8 cellular contexts compared by ENCODE assay signal in genomic region chr10:69336952-69337311, GRCh38. TPM values are rescaled to one million over a fixed set of nuclear protein-coding genes. Genes with fewer than 3 reads are reported as not detected.
DNase-seq lines count a peak whose midpoint lies in the region; ATAC-seq and TF ChIP-seq lines count a peak whose summit lies in the region.

No MANE protein-coding gene starts in this region.

- DNase-seq in left ventricle myocardium inferior: no peak
- no peak for DNase-seq in left ventricle myocardium superior
- DNase-seq in endothelial cell (ENCODE audit: low spot score): no peak
- DNase-seq in NCI-H524 (lab: John Stamatoyannopoulos, UW): no peak
- DNase-seq in middle frontal gyrus (ENCODE audit: extremely low spot score, low spot score): no peak
- DNase-seq in NCI-H146 treated with DMSO at 0.1 percent for 48 hours (lab: John Stamatoyannopoulos, UW; ENCODE audit: unreplicated experiment): no peak
- no peak for DNase-seq in NCI-H526 (lab: John Stamatoyannopoulos, UW)

- no peak for ATAC-seq in left ventricle myocardium superior

- no peaks in the 10 kb centered on the region for H3K9me3 ChIP-seq in left ventricle myocardium inferior (replicated peaks)
- H3K9me3 ChIP-seq in neutrophil: no peaks in the 10 kb centered on the region

- H3K36me3 ChIP-seq in left ventricle myocardium inferior: no peaks in the 10 kb centered on the region
- no peaks in the 10 kb centered on the region for H3K36me3 ChIP-seq in neutrophil

- peak overlapping the region; percentile 80 for H3K27ac Mint-ChIP-seq in endothelial cell (ENCODE audit: unreplicated experiment)

- intact Hi-C loops in left ventricle myocardium inferior (cut with micrococcal nuclease): no loop called here
- intact Hi-C loops in left ventricle myocardium superior (cut with micrococcal nuclease): no loop called here

- H3K4me1 Mint-ChIP-seq in endothelial cell (ENCODE audit: unreplicated experiment): peaks cover 62% of the 10 kb centered on the region

- peaks cover 96% of the 10 kb centered on the region for H3K4me1 ChIP-seq in left ventricle myocardium inferior
- H3K4me1 ChIP-seq in neutrophil (ENCODE audit: control insufficient read depth in 1 of 2, insufficient read depth in 1 of 2, low read depth in 1 of 2, low read length in 1 of 2): peaks cover 59 to 64% of the 10 kb centered on the region in 2 experiments

- H3K4me3 Mint-ChIP-seq in endothelial cell (ENCODE audit: unreplicated experiment): no peak overlapping the region

- H3K4me3 ChIP-seq in left ventricle myocardium inferior (no peak overlapping the region), neutrophil (ENCODE audit: low read depth in 1 of 2, low read length in 1 of 2) (peak overlapping the region; percentile 41 to 43)

- H3K27ac ChIP-seq in left ventricle myocardium inferior (replicated peaks) (peak overlapping the region; percentile 74), neutrophil (peak overlapping the region; percentile 85)

- H3K36me3 Mint-ChIP-seq in endothelial cell (ENCODE audit: low read depth, unreplicated experiment): peaks cover 4% of the 10 kb centered on the region

- TF ChIP-seq CTCF in left ventricle myocardium inferior (IDR thresholded peaks at IDR 0.05; ENCODE audit: borderline replicate concordance) (no peak), endothelial cell (IDR thresholded peaks at IDR 0.05; ENCODE audit: unreplicated experiment) (no peak), neutrophil (IDR thresholded peaks at IDR 0.05) (no peak)

- no peaks in the 10 kb centered on the region for H3K9me3 Mint-ChIP-seq in endothelial cell (ENCODE audit: unreplicated experiment)

- no peaks in the 10 kb centered on the region for H3K27me3 ChIP-seq in left ventricle myocardium inferior (ENCODE audit: low read depth)
- no peaks in the 10 kb centered on the region for H3K27me3 ChIP-seq in neutrophil

- H3K27me3 Mint-ChIP-seq in endothelial cell (ENCODE audit: unreplicated experiment): peaks cover 10% of the 10 kb centered on the region

RNA-seq across cellular contexts. Expression of gene HK1, which starts 58.6 kb away (rescaled TPM):
- total RNA-seq in left ventricle myocardium inferior (219 TPM), left ventricle myocardium superior (210 TPM), endothelial cell (ENCODE audit: unreplicated experiment) (162 TPM)
